ENCODE assay signal across 8 cellular contexts in the genomic region with DNA sequence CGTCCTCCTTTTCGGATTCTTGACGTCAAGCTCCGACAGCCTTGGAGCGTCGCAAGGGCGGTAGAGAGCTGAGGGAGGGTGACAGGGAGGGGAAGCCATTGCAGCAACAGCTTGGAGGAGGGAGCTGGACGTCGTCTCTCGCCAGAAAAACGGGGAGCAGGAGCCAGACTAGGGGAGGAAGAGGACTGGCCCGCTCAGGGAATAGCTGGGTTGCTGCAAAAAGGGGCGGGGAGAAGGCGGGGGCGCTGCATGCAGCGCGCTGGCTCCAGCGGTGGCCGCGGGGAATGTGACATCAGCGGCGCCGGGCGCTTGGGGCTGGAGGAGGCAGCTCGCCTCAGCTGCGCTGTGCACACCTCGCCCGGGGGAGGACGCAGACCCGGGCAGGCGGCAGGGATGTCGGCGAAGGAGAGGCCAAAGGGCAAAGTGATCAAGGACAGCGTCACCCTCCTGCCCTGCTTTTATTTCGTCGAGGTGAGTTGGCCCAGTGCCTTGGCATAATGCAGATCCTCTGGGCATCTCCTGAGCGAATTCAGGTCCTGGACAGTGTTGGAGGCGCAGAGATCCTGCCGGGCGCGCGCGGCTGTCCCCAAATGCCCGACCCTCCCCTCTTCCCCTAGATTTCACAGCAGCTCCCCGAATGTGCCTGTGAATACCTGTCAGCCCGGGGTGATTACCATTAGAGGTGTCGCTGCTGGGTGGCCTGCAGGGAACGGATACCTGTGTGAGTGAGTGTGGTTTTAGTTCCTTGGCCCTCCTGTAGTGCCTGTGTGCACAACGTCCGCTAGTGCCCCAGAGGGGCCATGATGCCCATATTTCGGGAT. TPM values are rescaled to one million over a fixed set of nuclear protein-coding genes. Genes with fewer than 3 reads are reported as not detected.
DNase-seq lines count a peak whose midpoint lies in the region; ATAC-seq and TF ChIP-seq lines count a peak whose summit lies in the region.

A gene with protein sequence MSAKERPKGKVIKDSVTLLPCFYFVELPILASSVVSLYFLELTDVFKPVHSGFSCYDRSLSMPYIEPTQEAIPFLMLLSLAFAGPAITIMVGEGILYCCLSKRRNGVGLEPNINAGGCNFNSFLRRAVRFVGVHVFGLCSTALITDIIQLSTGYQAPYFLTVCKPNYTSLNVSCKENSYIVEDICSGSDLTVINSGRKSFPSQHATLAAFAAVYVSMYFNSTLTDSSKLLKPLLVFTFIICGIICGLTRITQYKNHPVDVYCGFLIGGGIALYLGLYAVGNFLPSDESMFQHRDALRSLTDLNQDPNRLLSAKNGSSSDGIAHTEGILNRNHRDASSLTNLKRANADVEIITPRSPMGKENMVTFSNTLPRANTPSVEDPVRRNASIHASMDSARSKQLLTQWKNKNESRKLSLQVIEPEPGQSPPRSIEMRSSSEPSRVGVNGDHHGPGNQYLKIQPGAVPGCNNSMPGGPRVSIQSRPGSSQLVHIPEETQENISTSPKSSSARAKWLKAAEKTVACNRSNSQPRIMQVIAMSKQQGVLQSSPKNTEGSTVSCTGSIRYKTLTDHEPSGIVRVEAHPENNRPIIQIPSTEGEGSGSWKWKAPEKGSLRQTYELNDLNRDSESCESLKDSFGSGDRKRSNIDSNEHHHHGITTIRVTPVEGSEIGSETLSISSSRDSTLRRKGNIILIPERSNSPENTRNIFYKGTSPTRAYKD (plus strand): TSS at position 292 of the 821 bp plus-strand sequence. CDS start 102 bp downstream, at position 394.

- H3K14ac ChIP-seq in neuronal stem cell (ENCODE audit: low read length), result no peak within 1 kb of the TSS

- no peak for TF ChIP-seq CTCF in CD4-positive, alpha-beta T cell (IDR thresholded peaks at IDR 0.05)

- no peak within 1 kb of the TSS for H2BK15ac ChIP-seq in neuronal stem cell (ENCODE audit: low read length)

- no peak within 1 kb of the TSS for H3K4me3 Mint-ChIP-seq in CD4-positive, alpha-beta T cell

- H3K27me3 ChIP-seq in HUES6 (ENCODE audit: control insufficient read depth, insufficient read depth, low read length), result peaks cover 40% of the 10 kb centered on the region
- H3K27me3 ChIP-seq in neuronal stem cell (ENCODE audit: control insufficient read depth in 3 of 3, insufficient read depth in 3 of 3, low read depth in 1 of 3, low read length in 3 of 3), result peaks cover 0 to 51% (median 12%) of the 10 kb centered on the region in 3 experiments
- H3K27me3 ChIP-seq in CD4-positive, alpha-beta T cell (ENCODE audit: control insufficient read depth, insufficient read depth, low read length), result peaks cover 31% of the 10 kb centered on the region

- ATAC-seq in CD4-positive, alpha-beta T cell (ENCODE audit: poor library complexity), result no peak

- H2BK12ac ChIP-seq in neuronal stem cell (ENCODE audit: low read length), result no peak within 1 kb of the TSS

- H3K9ac ChIP-seq in HUES6 (ENCODE audit: low read length), result peak within 1 kb of the TSS; percentile 3
- H3K9ac ChIP-seq in neuronal stem cell (ENCODE audit: low read depth, low read length, poor library complexity), result peak within 1 kb of the TSS; percentile 82

- peak within 1 kb of the TSS; percentile 97 for H3K4me2 ChIP-seq in neuronal stem cell (ENCODE audit: insufficient read depth, low read length, poor library complexity, severe bottlenecking)

- no CpG with 5 or more reads among the region's 51 CpGs for WGBS in neuronal stem cell (ENCODE audit: extremely low coverage in 2 of 2, insufficient read length in 2 of 2, insufficient replicate concordance in 1 of 2), 2 donors

- no peak within 1 kb of the TSS for H2BK120ac ChIP-seq in neuronal stem cell (ENCODE audit: low read depth, low read length)

- no peak within 1 kb of the TSS for H3K27ac Mint-ChIP-seq in CD4-positive, alpha-beta T cell

- peak within 1 kb of the TSS; percentile 99 for H2AFZ ChIP-seq in neuronal stem cell (ENCODE audit: low read length)

- H3K4me3 ChIP-seq in HUES6 (ENCODE audit: low read depth, low read length) (peak within 1 kb of the TSS; percentile 74), neuronal stem cell (ENCODE audit: low read length in 2 of 2) (peak within 1 kb of the TSS; percentile 52 to 82)

- H3K9me3 Mint-ChIP-seq in CD4-positive, alpha-beta T cell, result peaks cover 6% of the 10 kb centered on the region

- H3K36me3 Mint-ChIP-seq in CD4-positive, alpha-beta T cell (ENCODE audit: low read depth), result no peaks in the 10 kb centered on the region

- H2BK5ac ChIP-seq in neuronal stem cell (ENCODE audit: low read length), result no peak within 1 kb of the TSS

- H3K27ac ChIP-seq in HUES6 (ENCODE audit: low read depth, low read length) (no peak within 1 kb of the TSS), neuronal stem cell (replicated peaks; ENCODE audit: low read length) (no peak within 1 kb of the TSS)
- H3K27ac ChIP-seq in CD4-positive, alpha-beta T cell (ENCODE audit: low read depth, low read length), result no peak within 1 kb of the TSS

- no peaks in the 10 kb centered on the region for H3K79me1 ChIP-seq in neuronal stem cell (ENCODE audit: low read depth, low read length)

- H3K4ac ChIP-seq in neuronal stem cell (ENCODE audit: low read length), result no peak within 1 kb of the TSS

- H4K91ac ChIP-seq in neuronal stem cell (ENCODE audit: low read depth, low read length, poor library complexity), result no peak within 1 kb of the TSS

- CTCF ChIA-PET in CD4-positive, alpha-beta T cell (lab: Charles Lee), result interaction anchor here (0.9 kb wide), 1 partner anchor 32 kb away, joined by 3 read pairs; no protein-coding TSS in a partner anchor

- no peak within 1 kb of the TSS for H3K23ac ChIP-seq in neuronal stem cell (ENCODE audit: low read depth, low read length, poor library complexity)

- intact Hi-C loops in head of caudate nucleus (cut with DNase I), result loop anchor here (10.0 kb wide), 1 partner anchor 190 kb away; no protein-coding TSS in a partner anchor
- intact Hi-C loops in CD4-positive, alpha-beta T cell (cut with DNase I, micrococcal nuclease), result no loop called here

- no peaks in the 10 kb centered on the region for H3K4me1 Mint-ChIP-seq in CD4-positive, alpha-beta T cell (ENCODE audit: low read depth)

- H4K8ac ChIP-seq in neuronal stem cell (ENCODE audit: low read depth, low read length), result no peak within 1 kb of the TSS

- H2AK5ac ChIP-seq in neuronal stem cell (ENCODE audit: low read depth, low read length), result no peak within 1 kb of the TSS

- DNase-seq in AG20443 (ENCODE audit: low spot score), result peak; percentile 83
- DNase-seq in activated T-cell treated with anti-CD3 and anti-CD28 coated beads, Interleukin-2, amount 50 U/mL, for 48 hours, result peak; percentile 20 to 24
- peak; percentile 6 to 85 (median 64) for DNase-seq in head of caudate nucleus
- DNase-seq in neuronal stem cell (ENCODE audit: low spot score), result peak; percentile 53
- DNase-seq in LoVo (ENCODE audit: low spot score), result no peak
- DNase-seq in CD4-positive, alpha-beta T cell, result no peak
- DNase-seq in SKM-1 (lab: John Stamatoyannopoulos, UW; ENCODE audit: unreplicated experiment), result no peak

- no peaks in the 10 kb centered on the region for H3K4me1 ChIP-seq in HUES6 (ENCODE audit: control insufficient read depth, insufficient read depth, low read length)
- H3K4me1 ChIP-seq in neuronal stem cell (ENCODE audit: control insufficient read depth in 2 of 2, insufficient read depth in 1 of 2, low read depth in 1 of 2, low read length in 2 of 2), result peaks cover 3 to 4% of the 10 kb centered on the region in 2 donors

- no peaks in the 10 kb centered on the region for H3K36me3 ChIP-seq in HUES6 (ENCODE audit: control insufficient read depth, insufficient read depth, low read length)
- no peaks in the 10 kb centered on the region for H3K36me3 ChIP-seq in neuronal stem cell (replicated peaks in 1 of 2; ENCODE audit: control insufficient read depth in 2 of 2, insufficient read depth in 2 of 2, low read length in 2 of 2)

- H3K9me3 ChIP-seq in HUES6 (ENCODE audit: control insufficient read depth, insufficient read depth, low read depth, low read length) (no peaks in the 10 kb centered on the region), neuronal stem cell (replicated peaks in 1 of 2; ENCODE audit: control insufficient read depth in 2 of 2, insufficient read depth in 1 of 2, low read depth in 1 of 2, low read length in 2 of 2) (no peaks in the 10 kb centered on the region)
- H3K9me3 ChIP-seq in CD4-positive, alpha-beta T cell (ENCODE audit: control insufficient read depth, low read length), result no peaks in the 10 kb centered on the region

- H3K27me3 Mint-ChIP-seq in CD4-positive, alpha-beta T cell, result peaks cover 63% of the 10 kb centered on the region

- peak within 1 kb of the TSS; percentile 38 for H3K18ac ChIP-seq in neuronal stem cell (ENCODE audit: low read length)

- POLR2A ChIA-PET in CD4-positive, alpha-beta T cell (lab: Charles Lee), result no interaction called here

RNA-seq across cellular contexts. Expression of the gene that starts here (rescaled TPM):
- 0.13 TPM for polyA plus RNA-seq in neuronal stem cell (2013, experiment 1 of 2)
- polyA plus RNA-seq in neuronal stem cell (2013, experiment 2 of 2), result 0.11 TPM
- not detected for total RNA-seq in CD4-positive, alpha-beta T cell

Comparison
In these comparisons a context has a peak if more than half of its experiments do, and no peak if none do; other contexts are left out.
1. DNase-seq: peak in AG20443 (single experiment), activated T-cell treated with anti-CD3 and anti-CD28 coated beads, Interleukin-2, amount 50 U/mL, for 48 hours (2 of 2), head of caudate nucleus (42 of 42) and neuronal stem cell (single experiment); none in LoVo (single experiment), CD4-positive, alpha-beta T cell (0 of 10) and SKM-1 (single experiment).